ENCODE assay signal across 9 cellular contexts in genomic region chr19:7861619-7862412, GRCh38. TPM values are rescaled to one million over a fixed set of nuclear protein-coding genes. Genes with fewer than 3 reads are reported as not detected.
A peak's percentile ranks its signal among the peaks of the same experiment; 100 is the strongest.
DNase-seq lines count a peak whose midpoint lies in the region; ATAC-seq and TF ChIP-seq lines count a peak whose summit lies in the region.
"Had no signal": no experiment of that assay in that cellular context is flagged by ENCODE, and none has a peak within 500 bp of the region (broad histone marks: within the 10 kb centered on the region; RNA-seq: fewer than 3 reads in every experiment).

No MANE protein-coding gene starts in this region.

- H3K79me2 ChIP-seq in mesendoderm (ENCODE audit: control insufficient read depth, insufficient read depth, low read length), result no peaks in the 10 kb centered on the region

- H3K9me3 Mint-ChIP-seq in chondrocyte (ENCODE audit: low read depth), result no peaks in the 10 kb centered on the region

- no peak overlapping the region for H3K18ac ChIP-seq in mesendoderm (ENCODE audit: low read length)

- H4K5ac ChIP-seq in mesendoderm (ENCODE audit: low read length), result no peak overlapping the region

- H2AK5ac ChIP-seq in mesendoderm (ENCODE audit: low read length), result no peak overlapping the region

- H3K9ac ChIP-seq in mesendoderm (ENCODE audit: low read length), result peak overlapping the region; percentile 36

- TF ChIP-seq CTCF in left ventricle myocardium inferior (IDR thresholded peaks at IDR 0.05; ENCODE audit: borderline replicate concordance), result no peak
- peak; percentile 52 for TF ChIP-seq CTCF in chondrocyte (IDR thresholded peaks at IDR 0.05)
- no peak for TF ChIP-seq CTCF in thyroid gland (IDR thresholded peaks at IDR 0.05)

- H2BK15ac ChIP-seq in mesendoderm (replicated peaks; ENCODE audit: low read depth), result no peak overlapping the region

- H3K4me3 ChIP-seq in left ventricle myocardium inferior (peak overlapping the region; percentile 44), mesendoderm (ENCODE audit: low read length) (no peak overlapping the region), thyroid gland (replicated peaks in 1 of 3) (no peak overlapping the region)

- H3K23ac ChIP-seq in mesendoderm (ENCODE audit: low read length), result no peak overlapping the region

- ATAC-seq in left ventricle myocardium superior, result no peak

- H3K36me3 Mint-ChIP-seq in chondrocyte (ENCODE audit: low read depth), result no peaks in the 10 kb centered on the region

- TF ChIP-seq POLR2A in thyroid gland (IDR thresholded peaks at IDR 0.05), result no peak

- H3K4me1 Mint-ChIP-seq in chondrocyte (ENCODE audit: low read depth), result no peaks in the 10 kb centered on the region

- H2BK120ac ChIP-seq in mesendoderm (ENCODE audit: low read depth, low read length), result no peak overlapping the region

- peak overlapping the region; percentile 67 for H3K56ac ChIP-seq in mesendoderm (ENCODE audit: low read length)

- no peak overlapping the region for H3K27ac Mint-ChIP-seq in chondrocyte (ENCODE audit: unreplicated experiment)

- no peaks in the 10 kb centered on the region for H3K9me3 ChIP-seq in left ventricle myocardium inferior (replicated peaks)
- H3K9me3 ChIP-seq in thyroid gland, result no peaks in the 10 kb centered on the region

- H3K27me3 ChIP-seq in left ventricle myocardium inferior (ENCODE audit: low read depth) (peaks cover 45% of the 10 kb centered on the region), mesendoderm (ENCODE audit: insufficient read depth, low read length, poor library complexity) (peaks cover 13% of the 10 kb centered on the region), thyroid gland (no peaks in the 10 kb centered on the region)

- H3K4ac ChIP-seq in mesendoderm (ENCODE audit: low read depth, low read length), result no peak overlapping the region

- intact Hi-C loops in left ventricle myocardium inferior (cut with micrococcal nuclease), result no loop called here
- intact Hi-C loops in left ventricle myocardium superior (cut with micrococcal nuclease), result no loop called here
- intact Hi-C loops in thyroid gland (cut with DNase I), result no loop called here

- H3K4me2 ChIP-seq in mesendoderm (ENCODE audit: low read length), result peak overlapping the region; percentile 87

- peaks cover 8% of the 10 kb centered on the region for H3K36me3 ChIP-seq in left ventricle myocardium inferior
- no peaks in the 10 kb centered on the region for H3K36me3 ChIP-seq in mesendoderm (ENCODE audit: control insufficient read depth, insufficient read depth, low read length)
- H3K36me3 ChIP-seq in thyroid gland, result no peaks in the 10 kb centered on the region

- no peak overlapping the region for H2BK5ac ChIP-seq in mesendoderm (ENCODE audit: low read length)

- H4K8ac ChIP-seq in mesendoderm (ENCODE audit: low read depth, low read length), result no peak overlapping the region

- peak overlapping the region; percentile 33 for H3K4me3 Mint-ChIP-seq in chondrocyte (ENCODE audit: unreplicated experiment)

- H3K4me1 ChIP-seq in left ventricle myocardium inferior, result peaks cover 22% of the 10 kb centered on the region
- H3K4me1 ChIP-seq in mesendoderm (ENCODE audit: control insufficient read depth, low read depth, low read length), result peaks cover 2% of the 10 kb centered on the region
- peaks cover 7 to 8% of the 10 kb centered on the region in 2 donors for H3K4me1 ChIP-seq in thyroid gland

- H3K27me3 Mint-ChIP-seq in chondrocyte (ENCODE audit: low read depth), result peaks cover 3% of the 10 kb centered on the region

- H3K27ac ChIP-seq in left ventricle myocardium inferior (replicated peaks) (no peak overlapping the region), mesendoderm (ENCODE audit: low read depth, low read length) (no peak overlapping the region), thyroid gland (no peak overlapping the region)

- WGBS in mesendoderm (ENCODE audit: extremely low coverage, insufficient coverage, low lambda C conversion rate), result no CpG with 5 or more reads among the region's 63 CpGs
- 47 to 68% methylated on average over 8 to 33 of the region's 63 CpGs for WGBS in thyroid gland, 2 donors

- no peaks in the 10 kb centered on the region for H3K79me1 ChIP-seq in mesendoderm (ENCODE audit: low read length)

- DNase-seq in left ventricle myocardium inferior (no peak), left ventricle myocardium superior (no peak), chondrocyte (ENCODE audit: low spot score) (peak; percentile 89), mesendoderm (no peak), amygdala (lab: John Stamatoyannopoulos, UW) (no peak), NCI-H1417 (lab: John Stamatoyannopoulos, UW) (no peak), thyroid gland (no peak)
- no peak for DNase-seq in central memory CD4-positive, alpha-beta T cell
- DNase-seq: DMS 273 treated with DMSO at 0.1 percent for 48 hours had no signal

RNA-seq across cellular contexts. Expression of gene PRR36, which starts 12.4 kb away (rescaled TPM):
- total RNA-seq in left ventricle myocardium inferior, result not detected
- total RNA-seq in left ventricle myocardium superior, result 0.15 TPM
- total RNA-seq in chondrocyte, result 0.22 to 0.80 TPM (median 0.38 TPM) in 3 replicates
- polyA plus RNA-seq in mesendoderm (2013, experiment 1 of 2), result 4.7 TPM
- polyA plus RNA-seq in mesendoderm (2013, experiment 2 of 2), result 4.6 TPM
- total RNA-seq in thyroid gland, result under 1 TPM; 0.13 to 0.45 (median 0.20) TPM

RNA-seq across cellular contexts. Expression of gene LRRC8E, which starts 26.5 kb away (rescaled TPM):
- 0.44 TPM for total RNA-seq in left ventricle myocardium inferior
- total RNA-seq in left ventricle myocardium superior, result 3.1 TPM
- 1.9 to 6.9 TPM (median 4.8 TPM) in 3 replicates for total RNA-seq in chondrocyte
- polyA plus RNA-seq in mesendoderm (2013, experiment 1 of 2), result 0.88 TPM
- 1.0 TPM for polyA plus RNA-seq in mesendoderm (2013, experiment 2 of 2)
- total RNA-seq in thyroid gland, result 1 to 10 TPM; 1.4 to 3.3 (median 2.3) TPM

RNA-seq across cellular contexts. Expression of gene EVI5L, which starts 31.8 kb away (rescaled TPM):
- 22.9 TPM for total RNA-seq in left ventricle myocardium inferior
- total RNA-seq in left ventricle myocardium superior, result 23.5 TPM
- 27.4 to 30.6 TPM (median 28.4 TPM) in 3 replicates for total RNA-seq in chondrocyte
- polyA plus RNA-seq in mesendoderm (2013, experiment 1 of 2), result 1.5 TPM
- polyA plus RNA-seq in mesendoderm (2013, experiment 2 of 2), result 1.5 TPM
- 10 to 100 TPM in 3 of 4 donors, 1 to 10 TPM in 1; 9.8 to 29.3 (median 21.8) TPM for total RNA-seq in thyroid gland

RNA-seq across cellular contexts. Expression of gene MAP2K7, which starts 41.9 kb away (rescaled TPM):
- total RNA-seq in left ventricle myocardium inferior, result 24.2 TPM
- 30.4 TPM for total RNA-seq in left ventricle myocardium superior
- total RNA-seq in chondrocyte, result 24.4 to 27.5 TPM (median 25.7 TPM) in 3 replicates
- 27.9 TPM for polyA plus RNA-seq in mesendoderm (2013, experiment 1 of 2)
- polyA plus RNA-seq in mesendoderm (2013, experiment 2 of 2), result 27.3 TPM
- total RNA-seq in thyroid gland, result 10 to 100 TPM in 3 of 4 donors, 1 to 10 TPM in 1; 9.1 to 18.6 (median 14.9) TPM

RNA-seq across cellular contexts. Expression of gene TGFBR3L, which starts 52.8 kb away (rescaled TPM):
- total RNA-seq in left ventricle myocardium inferior (8.2 TPM), left ventricle myocardium superior (11.4 TPM), chondrocyte (8.1 to 11.6 TPM (median 11.2 TPM) in 3 replicates), thyroid gland (not detected)
- 0.69 TPM for polyA plus RNA-seq in mesendoderm (2013, experiment 1 of 2)
- 0.69 TPM for polyA plus RNA-seq in mesendoderm (2013, experiment 2 of 2)
